In the genomic region with DNA sequence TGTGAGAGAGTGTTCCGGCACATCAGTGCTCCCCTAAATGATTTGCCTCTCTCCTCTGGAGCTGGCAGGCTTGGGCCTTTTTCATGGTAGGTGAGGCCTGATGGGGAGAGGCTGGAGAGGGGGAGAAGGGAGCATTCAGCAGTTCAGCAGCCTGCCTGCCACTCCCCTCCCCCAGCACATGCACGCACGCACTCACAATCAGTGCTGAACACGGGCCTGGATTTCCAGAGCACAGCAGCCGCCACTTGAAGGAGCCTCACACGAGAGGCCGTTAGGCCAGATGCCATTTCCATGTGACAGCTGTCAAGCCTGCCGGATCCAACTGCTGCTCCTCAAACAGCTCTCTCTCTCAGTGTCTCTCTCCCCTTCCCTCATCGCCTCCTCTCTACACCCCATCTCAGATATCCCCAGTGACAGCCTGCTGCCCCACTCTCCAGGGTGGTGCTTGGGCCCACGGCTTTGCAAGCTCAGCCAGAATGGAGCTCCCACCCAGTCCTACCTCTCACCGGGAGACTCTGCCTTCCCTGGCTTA, we compare ENCODE assay signal across 11 cellular contexts.
A peak's percentile ranks its signal among the peaks of the same experiment; 100 is the strongest.
DNase-seq lines count a peak whose midpoint lies in the region; ATAC-seq and TF ChIP-seq lines count a peak whose summit lies in the region.
"Had no signal": no experiment of that assay in that cellular context is flagged by ENCODE, and none has a peak within 500 bp of the region (broad histone marks: within the 10 kb centered on the region; RNA-seq: fewer than 3 reads in every experiment).

No MANE protein-coding gene starts in this region.

- no peaks in the 10 kb centered on the region for H3K9me2 ChIP-seq in OCI-LY7 (ENCODE audit: insufficient read depth, low read length)

- no peaks in the 10 kb centered on the region for H3K79me2 ChIP-seq in OCI-LY7 (ENCODE audit: insufficient read depth, low read depth, low read length)

- H3K36me3 Mint-ChIP-seq in stimulated activated naive B cell treated with anti-CD40 and anti-IgM and Interleukin-4, amounts not matched to agents 10 μg/mL and 1 μg/mL and 100 μg/mL, for 72 hours, result peaks cover 4 to 10% of the 10 kb centered on the region in 2 donors
- H3K36me3 Mint-ChIP-seq in T-helper 17 cell (ENCODE audit: low read depth), result no peaks in the 10 kb centered on the region

- CTCF ChIA-PET in OCI-LY7 (lab: Charles Lee; ENCODE audit: unreplicated experiment), result no interaction called here

- DNase-seq in LHCN-M2 (ENCODE audit: low read depth) (peak; percentile 59), NCI-H774 (lab: John Stamatoyannopoulos, UW) (peak; percentile 37), left cardiac atrium (peak; percentile 65), OCI-LY7 (ENCODE audit: low spot score) (no peak), T-helper 17 cell (no peak), MV-4-11 (lab: John Stamatoyannopoulos, UW) (no peak)
- no peak for DNase-seq in stimulated activated naive B cell treated with anti-CD40 and anti-IgM and Interleukin-4, amounts not matched to agents 10 μg/mL and 1 μg/mL and 100 μg/mL, for 72 hours
- DNase-seq: activated T-cell treated with anti-CD3 and anti-CD28 coated beads, Interleukin-2, amount 50 U/mL, for 4 hours; effector memory CD4-positive, alpha-beta T cell had no signal

- intact Hi-C loops in left cardiac atrium (cut with DNase I) (no loop called here), OCI-LY7 (cut with micrococcal nuclease; ENCODE audit: unreplicated experiment) (loop anchor here (5.0 kb wide), 1 partner anchor 276 kb away; no protein-coding TSS in a partner anchor)

- peak overlapping the region; percentile 16 for H3K27ac Mint-ChIP-seq in stimulated activated naive B cell treated with anti-CD40 and anti-IgM and Interleukin-4, amounts not matched to agents 10 μg/mL and 1 μg/mL and 100 μg/mL, for 72 hours
- H3K27ac Mint-ChIP-seq in T-helper 17 cell, result no peak overlapping the region

- ATAC-seq in left cardiac atrium (peak; percentile 80 to 89), T-helper 17 cell (no peak)
- no peak for ATAC-seq in stimulated activated naive B cell treated with anti-CD40 and anti-IgM and Interleukin-4, amounts not matched to agents 10 μg/mL and 1 μg/mL and 100 μg/mL, for 72 hours (replicated peaks)
- ATAC-seq: activated T-cell treated with anti-CD3 and anti-CD28 coated beads, Interleukin-2, amount 50 U/mL, for 4 hours had no signal

- BruUV-seq in OCI-LY7 (replicated peaks; lab: Mats Ljungman, UMichigan), result no TSS peak

- H3K4me1 Mint-ChIP-seq in stimulated activated naive B cell treated with anti-CD40 and anti-IgM and Interleukin-4, amounts not matched to agents 10 μg/mL and 1 μg/mL and 100 μg/mL, for 72 hours, result peaks cover 31 to 61% of the 10 kb centered on the region in 2 donors
- H3K4me1 Mint-ChIP-seq in T-helper 17 cell, result peaks cover 17% of the 10 kb centered on the region

- no peaks in the 10 kb centered on the region for H3K9me3 Mint-ChIP-seq in stimulated activated naive B cell treated with anti-CD40 and anti-IgM and Interleukin-4, amounts not matched to agents 10 μg/mL and 1 μg/mL and 100 μg/mL, for 72 hours
- H3K9me3 Mint-ChIP-seq: activated T-cell treated with anti-CD3 and anti-CD28 coated beads, Interleukin-2, amount 50 U/mL, for 4 hours had no signal

- H2AFZ ChIP-seq in OCI-LY7 (ENCODE audit: low read length), result no peak overlapping the region

- H3K27me3 Mint-ChIP-seq in stimulated activated naive B cell treated with anti-CD40 and anti-IgM and Interleukin-4, amounts not matched to agents 10 μg/mL and 1 μg/mL and 100 μg/mL, for 72 hours, result no peaks in the 10 kb centered on the region
- no peaks in the 10 kb centered on the region for H3K27me3 Mint-ChIP-seq in T-helper 17 cell

- TF ChIP-seq CTCF in OCI-LY7 (conservative IDR thresholded peaks at IDR 0.05; ENCODE audit: low read length), result no peak

- H3K4me1 ChIP-seq in OCI-LY7 (ENCODE audit: insufficient read depth, low read length, poor library complexity, severe bottlenecking), result peaks cover 40% of the 10 kb centered on the region

- no peak overlapping the region for H3K4me3 Mint-ChIP-seq in stimulated activated naive B cell treated with anti-CD40 and anti-IgM and Interleukin-4, amounts not matched to agents 10 μg/mL and 1 μg/mL and 100 μg/mL, for 72 hours
- H3K4me3 Mint-ChIP-seq in T-helper 17 cell, result no peak overlapping the region
- H3K4me3 Mint-ChIP-seq: activated T-cell treated with anti-CD3 and anti-CD28 coated beads, Interleukin-2, amount 50 U/mL, for 4 hours had no signal

- H4K20me1 ChIP-seq in OCI-LY7 (ENCODE audit: insufficient read depth, low read length), result no peaks in the 10 kb centered on the region

- no peak overlapping the region for H3K27ac ChIP-seq in OCI-LY7 (ENCODE audit: low read depth, low read length, poor library complexity, severe bottlenecking)
- H3K27ac ChIP-seq: HL-60, skin epidermis had no signal

- H3K9me3 ChIP-seq in OCI-LY7 (ENCODE audit: low read length) (no peaks in the 10 kb centered on the region), T-helper 17 cell (ENCODE audit: control insufficient read depth, low read length, poor library complexity, severe bottlenecking) (no peaks in the 10 kb centered on the region)

- H3K4me2 ChIP-seq in OCI-LY7 (ENCODE audit: low read length), result no peak overlapping the region

- POLR2A ChIA-PET in OCI-LY7 (lab: Charles Lee), result no interaction called here

- H3K36me3 ChIP-seq in OCI-LY7 (ENCODE audit: insufficient read depth, low read length), result 0 out of 2 replicates have a peak, but pooled peaks cover 6% of the 10 kb centered on the region

- H3K4me3 ChIP-seq in OCI-LY7 (ENCODE audit: low read depth, low read length, poor library complexity, severe bottlenecking), result no peak overlapping the region
- H3K4me3 ChIP-seq: skin epidermis had no signal

Comparison
In these comparisons a context has a peak if more than half of its experiments do, and no peak if none do; other contexts are left out.
1. DNase-seq: peak in LHCN-M2 (single experiment), NCI-H774 (single experiment) and left cardiac atrium (single experiment); none in stimulated activated naive B cell treated with anti-CD40 and anti-IgM and Interleukin-4, amounts not matched to agents 10 μg/mL and 1 μg/mL and 100 μg/mL, for 72 hours (single experiment), OCI-LY7 (single experiment), T-helper 17 cell (0 of 3) and MV-4-11 (single experiment).
2. ATAC-seq: peak in left cardiac atrium (2 of 2); none in stimulated activated naive B cell treated with anti-CD40 and anti-IgM and Interleukin-4, amounts not matched to agents 10 μg/mL and 1 μg/mL and 100 μg/mL, for 72 hours (0 of 2) and T-helper 17 cell (single experiment).